In genomic region chr21:36203603-36203889, GRCh38 we compare ENCODE assay signal across 8 cellular contexts. TPM values are rescaled to one million over a fixed set of nuclear protein-coding genes. Genes with fewer than 3 reads are reported as not detected.
A peak's percentile ranks its signal among the peaks of the same experiment; 100 is the strongest.
DNase-seq lines count a peak whose midpoint lies in the region; ATAC-seq, FAIRE-seq and TF ChIP-seq lines count a peak whose summit lies in the region.

No MANE protein-coding gene starts in this region.

- no peak for TF ChIP-seq CTCF in BJ (IDR thresholded peaks at IDR 0.05; ENCODE audit: insufficient read depth, low read depth, low read length)
- no peak for TF ChIP-seq CTCF in kidney (IDR thresholded peaks at IDR 0.05; ENCODE audit: borderline replicate concordance, extremely low read depth, insufficient read depth)
- no peak for TF ChIP-seq CTCF in stomach (IDR thresholded peaks at IDR 0.05)

- FAIRE-seq in kidney (lab: Jason Lieb, UNC): no peak

- no peak for TF ChIP-seq EP300 in stomach (IDR thresholded peaks at IDR 0.05)

- POLR2A ChIA-PET in BJ (lab: Charles Lee): interaction anchor here (0.6 to 1.2 kb wide), 2 partner anchors 46 to 116 kb away, joined by 3 to 8 read pairs; partner anchors contain the start of gene MORC3

- H3K4me1 ChIP-seq in kidney (ENCODE audit: control insufficient read depth in 1 of 2, insufficient read depth in 1 of 2, low read depth in 1 of 2, low read length in 2 of 2): no peaks in the 10 kb centered on the region
- H3K4me1 ChIP-seq in stomach: peaks cover 7 to 35% (median 25%) of the 10 kb centered on the region in 4 donors

- H3K27ac ChIP-seq in kidney (ENCODE audit: low read depth in 2 of 2, low read length in 2 of 2): no peak overlapping the region
- H3K27ac ChIP-seq in stomach: peak overlapping the region; percentile 53 to 80 (median 72)

- peak; percentile 86 for ATAC-seq in HG02884 (IDR thresholded peaks at IDR 0.05; ENCODE audit: unreplicated experiment)

- H3K9me3 ChIP-seq in kidney (ENCODE audit: control insufficient read depth in 1 of 2, low read length in 2 of 2): no peaks in the 10 kb centered on the region
- no peaks in the 10 kb centered on the region for H3K9me3 ChIP-seq in stomach

- H3K4me3 ChIP-seq in BJ (ENCODE audit: low read depth, low read length) (no peak overlapping the region), kidney (ENCODE audit: low read length in 2 of 2) (no peak overlapping the region), stomach (no peak overlapping the region)

- no peak overlapping the region for H3K9ac ChIP-seq in kidney (ENCODE audit: low read length in 2 of 2)

- 7 to 31% (median 17%) methylated on average over 1 of the region's 1 CpG for WGBS in stomach, 5 donors

- no peaks in the 10 kb centered on the region for H3K36me3 ChIP-seq in BJ (ENCODE audit: control insufficient read depth, insufficient read depth, low read length)
- H3K36me3 ChIP-seq in kidney (ENCODE audit: control insufficient read depth in 1 of 2, insufficient read depth in 2 of 2, low read length in 2 of 2): no peaks in the 10 kb centered on the region
- H3K36me3 ChIP-seq in stomach: peaks cover 0 to 34% (median 27%) of the 10 kb centered on the region in 4 donors

- H3K27me3 ChIP-seq in BJ (ENCODE audit: control insufficient read depth, insufficient read depth, low read length) (no peaks in the 10 kb centered on the region), stomach (no peaks in the 10 kb centered on the region)

- DNase-seq in BJ (ENCODE audit: low read depth) (peak; percentile 46), activated T-cell treated with anti-CD3 and anti-CD28 coated beads for 48 hours (ENCODE audit: low read depth) (peak; percentile 44), kidney (peak; percentile 53), stomach (peak; percentile 43), foreskin melanocyte (no peak), NCI-H1417 (lab: John Stamatoyannopoulos, UW) (no peak), NCI-H526 treated with DMSO at 0.1 percent for 48 hours (lab: John Stamatoyannopoulos, UW) (no peak)

- intact Hi-C loops in kidney (cut with DNase I) (loop anchor here (10.0 kb wide), 1 partner anchor 59 kb away; no protein-coding TSS in a partner anchor), stomach (cut with DNase I; ENCODE audit: low total_unique reads) (loop anchor here (10.0 kb wide), 1 partner anchor 59 kb away; no protein-coding TSS in a partner anchor)

- TF ChIP-seq POLR2A in stomach (IDR thresholded peaks at IDR 0.05): no peak

- CTCF ChIA-PET in BJ (lab: Yijun Ruan, JAX): interaction anchor here (0.9 to 1.2 kb wide), 3 partner anchors 45 to 61 kb away, joined by 3 read pairs; no protein-coding TSS in a partner anchor

RNA-seq across cellular contexts. Expression of gene DOP1B, which starts 46.9 kb away (rescaled TPM):
- polyA plus RNA-seq in BJ (2011; rRNA removed) (6.2 and 8.5 TPM in 2 replicates), kidney (ENCODE audit: insufficient read depth, low read depth, low replicate concordance) (1.2 TPM), stomach (10 to 100 TPM in 1 of 3 donors, 1 to 10 TPM in 2; 4.1 to 16.5 (median 4.6) TPM)
- 9.0 and 12.8 TPM in 2 replicates for polyA minus RNA-seq in BJ (2011; rRNA and poly(A)+ RNA removed)
- total RNA-seq in kidney (19.2 TPM), stomach (10 to 100 TPM; 33.8 to 63.2 (median 49.2) TPM)

Comparison
In these comparisons a context has a peak if more than half of its experiments do, and no peak if none do; other contexts are left out.
1. DNase-seq: peak in BJ (single experiment), activated T-cell treated with anti-CD3 and anti-CD28 coated beads for 48 hours (single experiment), kidney (single experiment) and stomach (single experiment); none in foreskin melanocyte (single experiment), NCI-H1417 (0 of 3) and NCI-H526 treated with DMSO at 0.1 percent for 48 hours (single experiment).
2. H3K27ac ChIP-seq: peak in stomach (5 of 5); none in kidney (0 of 2).